29 cellular contexts compared by ENCODE assay signal in genomic region chr4:96767815-96768480, GRCh38.
"Had no signal": no experiment of that assay in that cellular context is flagged by ENCODE, and none has a peak within 500 bp of the region (broad histone marks: within the 10 kb centered on the region; RNA-seq: fewer than 3 reads in every experiment).

No MANE protein-coding gene starts in this region.

- H2AFZ ChIP-seq: hepatocyte had no signal

- H3K4me3 ChIP-seq: esophagus muscularis mucosa, gastroesophageal sphincter, hepatocyte, right atrium auricular region, smooth muscle cell, tibial artery, upper lobe of right lung had no signal

- H3K4me1 ChIP-seq: esophagus muscularis mucosa, gastroesophageal sphincter, right atrium auricular region, tibial artery, upper lobe of right lung had no signal

- H3K27me3 ChIP-seq: esophagus muscularis mucosa, hepatocyte, right atrium auricular region, tibial artery, upper lobe of right lung had no signal

- H3K36me3 ChIP-seq: esophagus muscularis mucosa, gastroesophageal sphincter, right atrium auricular region, tibial artery, upper lobe of right lung, WERI-Rb-1 had no signal

- FAIRE-seq: kidney, TTC549 had no signal

- H3K4me2 ChIP-seq: hepatocyte, smooth muscle cell had no signal

- H3K9me3 ChIP-seq: esophagus muscularis mucosa, gastroesophageal sphincter, right atrium auricular region, tibial artery, upper lobe of right lung had no signal

- H3K27ac ChIP-seq: esophagus muscularis mucosa, gastroesophageal sphincter, hepatocyte, right atrium auricular region, tibial artery, upper lobe of right lung, WERI-Rb-1 had no signal

- H3K79me2 ChIP-seq: hepatocyte had no signal

- DNase-seq: activated CD4-positive, alpha-beta memory T cell treated with anti-CD3 and anti-CD28 coated beads for 36 hours; activated CD4-positive, alpha-beta T cell treated with anti-CD3 and anti-CD28 coated beads, Interleukin-2, amount 10 ng/mL, durations not matched to agents 24 days and 14 days; activated CD4-positive, CD25-positive, alpha-beta regulatory T cell treated with anti-CD3 and anti-CD28 coated beads, Interleukin-2, amount 50 U/mL, for 72 hours; activated CD8-positive, alpha-beta memory T cell treated with anti-CD3 and anti-CD28 coated beads, Interleukin-2, amount 50 U/mL, for 4 hours; activated effector memory CD4-positive, alpha-beta T cell treated with anti-CD3 and anti-CD28 coated beads, Interleukin-2, amount 50 U/mL, for 16 hours; activated naive CD4-positive, alpha-beta T cell treated with anti-CD3 and anti-CD28 coated beads for 36 hours; activated naive CD8-positive, alpha-beta T cell treated with anti-CD3 and anti-CD28 coated beads for 36 hours; activated T-cell treated with anti-CD3 and anti-CD28 coated beads, Interleukin-2, amount 50 U/mL, for 1 hour; amniotic stem cell; endodermal cell; kidney; left colon; mammary epithelial cell; naive thymus-derived CD8-positive, alpha-beta T cell; occipital lobe; stimulated activated CD4-positive, alpha-beta T cell treated with anti-CD3 and anti-CD28 coated beads, Interleukin-1b, Interleukin-23, amount 100 ng/mL, for 48 hours; stimulated activated CD4-positive, alpha-beta T cell treated with anti-CD3 and anti-CD28 coated beads, Interleukin-4, amount 100 ng/mL, for 4 hours; stimulated activated CD8-positive, alpha-beta memory T cell treated with anti-CD3 and anti-CD28 coated beads, Interleukin-4, amount 100 ng/mL, for 48 hours; stimulated activated naive CD8-positive, alpha-beta T cell treated with anti-CD3 and anti-CD28 coated beads, Interleukin-15, amount 100 ng/mL, for 72 hours; T-helper 9 cell; tibial artery; upper lobe of right lung; WERI-Rb-1 had no signal
